ENCODE assay signal across 11 cellular contexts in genomic region chr6:108168980-108169800, GRCh38. TPM values are rescaled to one million over a fixed set of nuclear protein-coding genes. Genes with fewer than 3 reads are reported as not detected.
A peak's percentile ranks its signal among the peaks of the same experiment; 100 is the strongest.
DNase-seq lines count a peak whose midpoint lies in the region; ATAC-seq and TF ChIP-seq lines count a peak whose summit lies in the region.
"Had no signal": no experiment of that assay in that cellular context is flagged by ENCODE, and none has a peak within 500 bp of the region (broad histone marks: within the 10 kb centered on the region; RNA-seq: fewer than 3 reads in every experiment).

No MANE protein-coding gene starts in this region.

- H3K36me3 ChIP-seq in ascending aorta (no peaks in the 10 kb centered on the region), mesendoderm (ENCODE audit: control insufficient read depth, insufficient read depth, low read length) (no peaks in the 10 kb centered on the region), urinary bladder (ENCODE audit: insufficient read depth) (no peaks in the 10 kb centered on the region)
- H3K36me3 ChIP-seq: SJSA1 had no signal

- intact Hi-C loops in ascending aorta (cut with DNase I): no loop called here

- DNase-seq in stimulated activated CD4-positive, alpha-beta T cell treated with anti-CD3 and anti-CD28 coated beads, Interleukin-15, amount 100 ng/mL, for 24 hours: peak; percentile 49
- DNase-seq in stimulated activated CD4-positive, alpha-beta T cell treated with anti-CD3 and anti-CD28 coated beads, Interleukin-12 subunit alpha, Interleukin-12 subunit beta, amount 100 ng/mL, for 4 hours: no peak
- DNase-seq in ascending aorta (ENCODE audit: low spot score in 2 of 2) (peak in 1 of 2 donors; percentile 46), mesendoderm (no peak), NCI-H1092 treated with DMSO at 0.1 percent for 48 hours (lab: John Stamatoyannopoulos, UW) (no peak), HK-2 (ENCODE audit: unreplicated experiment) (no peak)
- DNase-seq: Karpas-422 had no signal

- H3K4me1 ChIP-seq in ascending aorta: peaks cover 6 to 29% of the 10 kb centered on the region in 2 donors
- H3K4me1 ChIP-seq in mesendoderm (ENCODE audit: control insufficient read depth, low read depth, low read length): peaks cover 2% of the 10 kb centered on the region
- peaks cover 1% of the 10 kb centered on the region for H3K4me1 ChIP-seq in urinary bladder (ENCODE audit: insufficient read depth)

- no peak overlapping the region for H2BK120ac ChIP-seq in mesendoderm (ENCODE audit: low read depth, low read length)

- no peaks in the 10 kb centered on the region for H3K9me3 ChIP-seq in ascending aorta
- H3K9me3 ChIP-seq: SJSA1 had no signal

- WGBS in mesendoderm (ENCODE audit: extremely low coverage, insufficient coverage, low lambda C conversion rate): no CpG with 5 or more reads among the region's 44 CpGs
- 5% methylated on average over 44 of the region's 44 CpGs for WGBS in urinary bladder

- H3K27me3 ChIP-seq in ascending aorta (peaks cover 8% of the 10 kb centered on the region), mesendoderm (ENCODE audit: insufficient read depth, low read length, poor library complexity) (peaks cover 84% of the 10 kb centered on the region)

- no peak overlapping the region for H3K56ac ChIP-seq in mesendoderm (ENCODE audit: low read length)

- H2AK5ac ChIP-seq in mesendoderm (ENCODE audit: low read length): no peak overlapping the region

- H4K8ac ChIP-seq in mesendoderm (ENCODE audit: low read depth, low read length): no peak overlapping the region

- H3K4me3 ChIP-seq in ascending aorta (peak overlapping the region; percentile 17 to 41), mesendoderm (ENCODE audit: low read length) (no peak overlapping the region), urinary bladder (ENCODE audit: low read depth, low read length) (peak overlapping the region; percentile 8)
- H3K4me3 ChIP-seq: SJSA1 had no signal

- H2BK15ac ChIP-seq in mesendoderm (replicated peaks; ENCODE audit: low read depth): no peak overlapping the region

- no peaks in the 10 kb centered on the region for H3K79me1 ChIP-seq in mesendoderm (ENCODE audit: low read length)

- H3K23ac ChIP-seq in mesendoderm (ENCODE audit: low read length): no peak overlapping the region

- H3K9ac ChIP-seq in mesendoderm (ENCODE audit: low read length): no peak overlapping the region

- no peak overlapping the region for H3K18ac ChIP-seq in mesendoderm (ENCODE audit: low read length)

- peak overlapping the region; percentile 8 for H3K4me2 ChIP-seq in mesendoderm (ENCODE audit: low read length)

- H3K79me2 ChIP-seq in mesendoderm (ENCODE audit: control insufficient read depth, insufficient read depth, low read length): no peaks in the 10 kb centered on the region

- TF ChIP-seq CTCF in ascending aorta (IDR thresholded peaks at IDR 0.05): no peak

- ATAC-seq in GM21576 (IDR thresholded peaks at IDR 0.05; ENCODE audit: unreplicated experiment): no peak

- no peak overlapping the region for H3K4ac ChIP-seq in mesendoderm (ENCODE audit: low read depth, low read length)

- H4K5ac ChIP-seq in mesendoderm (ENCODE audit: low read length): no peak overlapping the region

- H2BK5ac ChIP-seq in mesendoderm (ENCODE audit: low read length): no peak overlapping the region

- H3K27ac ChIP-seq in ascending aorta (no peak overlapping the region), mesendoderm (ENCODE audit: low read depth, low read length) (no peak overlapping the region), urinary bladder (ENCODE audit: low read depth) (no peak overlapping the region)
- H3K27ac ChIP-seq: SJSA1 had no signal

RNA-seq across cellular contexts. Expression of gene NR2E1, which starts 3.4 kb away (rescaled TPM):
- total RNA-seq in ascending aorta: not detected
- polyA plus RNA-seq in mesendoderm (2013, experiment 1 of 2): not detected
- not detected for polyA plus RNA-seq in mesendoderm (2013, experiment 2 of 2)
- total RNA-seq in urinary bladder: not detected
- polyA plus RNA-seq in urinary bladder: not detected
- total RNA-seq: bronchial epithelial cell had no signal
